11 cellular contexts compared by ENCODE assay signal in the genomic region with DNA sequence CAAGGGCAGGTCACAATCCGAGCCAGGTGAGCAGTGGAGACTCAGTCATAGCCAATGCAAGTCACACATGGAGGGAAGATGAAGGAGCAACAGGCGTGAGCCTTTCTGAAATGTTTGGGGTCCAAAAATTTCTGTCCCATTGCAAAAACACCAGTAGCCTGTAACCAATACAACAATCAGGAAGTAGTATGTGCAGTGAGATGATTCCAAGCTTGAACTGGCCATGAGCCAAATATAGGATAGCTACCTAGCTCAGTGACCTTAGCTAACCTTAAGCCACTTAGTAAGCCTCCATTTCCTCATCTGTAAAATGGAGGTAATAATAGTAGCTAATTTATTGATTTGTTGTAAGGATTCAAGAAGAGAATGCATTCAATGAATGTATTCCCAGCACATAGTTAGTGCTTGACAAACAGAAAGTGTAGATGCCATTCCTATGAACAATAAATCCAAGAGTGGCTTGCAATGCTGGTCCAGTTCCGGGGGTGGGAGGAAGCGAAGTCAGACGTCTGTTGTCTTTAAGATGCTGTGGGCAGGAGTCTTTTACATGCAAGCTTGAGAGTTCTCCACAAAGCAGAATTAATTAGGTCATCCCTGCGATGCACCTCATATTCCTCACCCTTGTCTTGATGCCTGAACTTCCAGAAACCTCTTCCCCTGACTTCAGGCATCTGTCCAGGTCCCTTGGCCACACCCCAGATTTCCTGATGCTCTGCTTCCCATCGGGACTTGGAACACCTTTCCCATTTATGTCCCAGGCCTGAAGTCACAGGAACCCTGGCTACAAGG.
DNase-seq lines count a peak whose midpoint lies in the region; TF ChIP-seq lines count a peak whose summit lies in the region.
"Had no signal": no experiment of that assay in that cellular context is flagged by ENCODE, and none has a peak within 500 bp of the region (broad histone marks: within the 10 kb centered on the region; RNA-seq: fewer than 3 reads in every experiment).

No MANE protein-coding gene starts in this region.

- H2BK15ac ChIP-seq in neuronal stem cell (ENCODE audit: low read length), result no peak overlapping the region

- H2BK12ac ChIP-seq in neuronal stem cell (ENCODE audit: low read length), result no peak overlapping the region

- H3K4me2 ChIP-seq in neuronal stem cell (ENCODE audit: insufficient read depth, low read length, poor library complexity, severe bottlenecking), result no peak overlapping the region

- H3K9ac ChIP-seq in neuronal stem cell (ENCODE audit: low read depth, low read length, poor library complexity), result no peak overlapping the region

- no peaks in the 10 kb centered on the region for H3K79me1 ChIP-seq in neuronal stem cell (ENCODE audit: low read depth, low read length)

- H2BK5ac ChIP-seq in neuronal stem cell (ENCODE audit: low read length), result no peak overlapping the region

- no peak overlapping the region for H2AK5ac ChIP-seq in neuronal stem cell (ENCODE audit: low read depth, low read length)

- H3K9me3 Mint-ChIP-seq in chondrocyte (ENCODE audit: low read depth), result no peaks in the 10 kb centered on the region
- H3K9me3 Mint-ChIP-seq: activated naive CD8-positive, alpha-beta T cell treated with anti-CD3 and anti-CD28 coated beads for 36 hours had no signal

- H3K4me1 ChIP-seq in neuronal stem cell (ENCODE audit: control insufficient read depth in 2 of 2, insufficient read depth in 1 of 2, low read depth in 1 of 2, low read length in 2 of 2), result peaks cover 0 to 2% of the 10 kb centered on the region in 2 donors
- H3K4me1 ChIP-seq: HAP-1, stomach had no signal

- TF ChIP-seq CTCF in chondrocyte (IDR thresholded peaks at IDR 0.05), result no peak

- H3K27ac ChIP-seq in neuronal stem cell (replicated peaks; ENCODE audit: low read length), result no peak overlapping the region
- H3K27ac ChIP-seq: stomach had no signal

- no peak overlapping the region for H4K8ac ChIP-seq in neuronal stem cell (ENCODE audit: low read depth, low read length)

- H2AFZ ChIP-seq in neuronal stem cell (ENCODE audit: low read length), result no peak overlapping the region

- H2BK120ac ChIP-seq in neuronal stem cell (ENCODE audit: low read depth, low read length), result no peak overlapping the region

- H3K27me3 ChIP-seq in neuronal stem cell (ENCODE audit: control insufficient read depth in 3 of 3, insufficient read depth in 3 of 3, low read depth in 1 of 3, low read length in 3 of 3), result no peaks in the 10 kb centered on the region
- H3K27me3 ChIP-seq: stomach had no signal

- no peak overlapping the region for H3K4me3 Mint-ChIP-seq in chondrocyte (ENCODE audit: unreplicated experiment)
- H3K4me3 Mint-ChIP-seq: activated naive CD8-positive, alpha-beta T cell treated with anti-CD3 and anti-CD28 coated beads for 36 hours had no signal

- peak overlapping the region; percentile 25 for H3K27ac Mint-ChIP-seq in chondrocyte (ENCODE audit: unreplicated experiment)
- H3K27ac Mint-ChIP-seq: activated naive CD8-positive, alpha-beta T cell treated with anti-CD3 and anti-CD28 coated beads for 36 hours had no signal

- H3K4me3 ChIP-seq in neuronal stem cell (ENCODE audit: low read length in 2 of 2), result no peak overlapping the region
- H3K4me3 ChIP-seq: HAP-1, stomach had no signal

- no peak overlapping the region for H3K4ac ChIP-seq in neuronal stem cell (ENCODE audit: low read length)

- DNase-seq in DMS53 treated with DMSO at 0.1 percent for 48 hours (lab: John Stamatoyannopoulos, UW; ENCODE audit: unreplicated experiment) (peak; percentile 8), M059J (ENCODE audit: low read depth) (peak; percentile 75), chondrocyte (ENCODE audit: low spot score) (no peak), myocyte (ENCODE audit: low read depth) (peak; percentile 33), globus pallidus (ENCODE audit: low spot score) (no peak), neuronal stem cell (ENCODE audit: low spot score) (no peak), NCI-H2196 treated with DMSO at 0.1 percent for 48 hours (lab: John Stamatoyannopoulos, UW; ENCODE audit: unreplicated experiment) (no peak)
- no peak for DNase-seq in activated CD8-positive, alpha-beta memory T cell treated with anti-CD3 and anti-CD28 coated beads for 24 hours
- DNase-seq: activated naive CD8-positive, alpha-beta T cell treated with anti-CD3 and anti-CD28 coated beads for 36 hours; stomach had no signal

- no peak overlapping the region for H3K14ac ChIP-seq in neuronal stem cell (ENCODE audit: low read length)

- H3K27me3 Mint-ChIP-seq in chondrocyte (ENCODE audit: low read depth), result no peaks in the 10 kb centered on the region
- H3K27me3 Mint-ChIP-seq: activated naive CD8-positive, alpha-beta T cell treated with anti-CD3 and anti-CD28 coated beads for 36 hours had no signal

- WGBS in neuronal stem cell (ENCODE audit: extremely low coverage in 2 of 2, insufficient read length in 2 of 2, insufficient replicate concordance in 1 of 2), 2 donors, result no CpG with 5 or more reads among the region's 7 CpGs

- H3K9me3 ChIP-seq in neuronal stem cell (replicated peaks in 1 of 2; ENCODE audit: control insufficient read depth in 2 of 2, insufficient read depth in 1 of 2, low read depth in 1 of 2, low read length in 2 of 2), result peaks cover 0 to 2% of the 10 kb centered on the region in 2 donors
- H3K9me3 ChIP-seq: HAP-1, stomach had no signal

- H3K18ac ChIP-seq in neuronal stem cell (ENCODE audit: low read length), result no peak overlapping the region

- peaks cover 11% of the 10 kb centered on the region for H3K4me1 Mint-ChIP-seq in chondrocyte (ENCODE audit: low read depth)

- H3K36me3 ChIP-seq in neuronal stem cell (replicated peaks in 1 of 2; ENCODE audit: control insufficient read depth in 2 of 2, insufficient read depth in 2 of 2, low read length in 2 of 2), result no peaks in the 10 kb centered on the region
- H3K36me3 ChIP-seq: HAP-1, stomach had no signal

- H3K23ac ChIP-seq in neuronal stem cell (ENCODE audit: low read depth, low read length, poor library complexity), result no peak overlapping the region

- H3K36me3 Mint-ChIP-seq in chondrocyte (ENCODE audit: low read depth), result no peaks in the 10 kb centered on the region
- H3K36me3 Mint-ChIP-seq: activated naive CD8-positive, alpha-beta T cell treated with anti-CD3 and anti-CD28 coated beads for 36 hours had no signal

- no peak overlapping the region for H4K91ac ChIP-seq in neuronal stem cell (ENCODE audit: low read depth, low read length, poor library complexity)

Comparison
In these comparisons a context has a peak if more than half of its experiments do, and no peak if none do; other contexts are left out.
1. DNase-seq: peak in DMS53 treated with DMSO at 0.1 percent for 48 hours (single experiment), M059J (single experiment) and myocyte (single experiment); none in chondrocyte (single experiment), activated CD8-positive, alpha-beta memory T cell treated with anti-CD3 and anti-CD28 coated beads for 24 hours (single experiment), globus pallidus (single experiment), neuronal stem cell (single experiment) and NCI-H2196 treated with DMSO at 0.1 percent for 48 hours (single experiment).